8 cellular contexts compared by ENCODE assay signal in the genomic region with DNA sequence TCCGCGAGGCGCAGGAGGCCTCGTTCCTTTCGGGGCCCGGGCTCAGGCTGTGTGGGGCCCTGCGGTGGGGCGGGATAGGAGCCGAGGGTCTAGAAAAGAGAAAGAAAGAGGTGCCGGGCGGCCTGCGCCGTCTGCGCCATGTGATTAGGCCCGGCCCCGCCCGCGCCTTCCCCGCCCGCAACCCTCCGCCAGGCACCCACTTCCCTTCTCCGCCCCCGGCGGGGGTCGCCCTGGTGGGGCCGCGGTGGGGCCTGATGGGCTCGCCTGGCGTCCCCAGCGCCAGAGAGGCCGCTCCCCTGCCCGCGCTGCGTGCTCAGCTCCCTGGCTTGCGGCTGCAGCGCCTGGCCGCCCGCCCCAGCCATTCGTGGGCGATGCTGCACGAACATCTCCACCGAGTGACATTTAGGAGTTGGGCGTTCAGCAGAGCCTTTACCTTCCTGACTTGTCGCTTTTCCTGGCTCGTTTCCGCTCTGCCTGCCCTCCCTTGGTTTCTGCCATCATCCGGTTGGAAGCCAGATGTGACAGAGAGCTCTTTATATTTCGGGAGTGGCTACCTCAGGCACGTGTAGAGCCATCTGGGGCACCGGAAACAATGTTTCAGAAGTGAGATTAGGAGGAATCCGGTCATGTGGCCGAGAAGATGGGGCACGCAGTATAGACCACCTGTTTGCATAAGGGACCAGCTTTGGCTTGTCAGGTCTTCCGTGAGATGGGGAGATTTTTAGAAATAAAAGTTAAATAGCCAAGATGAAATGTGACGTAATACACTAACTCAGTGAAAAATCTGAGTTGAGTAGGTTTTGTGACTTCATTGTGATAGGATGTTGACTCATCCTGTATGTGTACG. TPM values are rescaled to one million over a fixed set of nuclear protein-coding genes. Genes with fewer than 3 reads are reported as not detected.
DNase-seq lines count a peak whose midpoint lies in the region; TF ChIP-seq lines count a peak whose summit lies in the region.

No MANE protein-coding gene starts in this region.

- H3K4me3 ChIP-seq in GM06990 (replicated peaks; ENCODE audit: low read depth, low read length), result peak overlapping the region; percentile 92
- H3K4me3 ChIP-seq in HFF-Myc (replicated peaks; ENCODE audit: low read depth, low read length), result peak overlapping the region; percentile 78
- peak overlapping the region; percentile 92 for H3K4me3 ChIP-seq in cardiac muscle cell

- TF ChIP-seq CTCF in GM06990 (IDR thresholded peaks at IDR 0.05; ENCODE audit: insufficient read depth, low read length, poor library complexity, severe bottlenecking) (no peak), HFF-Myc (IDR thresholded peaks at IDR 0.05; ENCODE audit: low read depth, low read length, missing control alignments) (no peak), cardiac muscle cell (IDR thresholded peaks at IDR 0.05; ENCODE audit: low read depth, low read length) (no peak)

- intact Hi-C loops in posterior vena cava (cut with DNase I), result no loop called here

- H3K36me3 Mint-ChIP-seq in activated naive CD8-positive, alpha-beta T cell treated with anti-CD3 and anti-CD28 coated beads for 36 hours, result peaks cover 45% of the 10 kb centered on the region

- DNase-seq in GM06990 (ENCODE audit: extremely low read depth, insufficient read length), result peak; percentile 80
- peak; percentile 81 for DNase-seq in HFF-Myc (ENCODE audit: extremely low read depth, low read depth)
- DNase-seq in MV-4-11 (lab: John Stamatoyannopoulos, UW), result peak; percentile 78
- peak; percentile 71 for DNase-seq in SKM-1 (lab: John Stamatoyannopoulos, UW; ENCODE audit: unreplicated experiment)
- peak; percentile 77 for DNase-seq in activated naive CD8-positive, alpha-beta T cell treated with anti-CD3 and anti-CD28 coated beads for 36 hours
- peak; percentile 66 to 75 for DNase-seq in cardiac muscle cell (ENCODE audit: low read depth in 1 of 2, low spot score in 1 of 2)
- DNase-seq in posterior vena cava (ENCODE audit: low spot score), result peak; percentile 89
- peak; percentile 71 for DNase-seq in ureter (ENCODE audit: low spot score)

- H3K36me3 ChIP-seq in GM06990 (ENCODE audit: control insufficient read depth, insufficient read depth, low read length) (no peaks in the 10 kb centered on the region), cardiac muscle cell (no peaks in the 10 kb centered on the region)

- H3K4me1 Mint-ChIP-seq in activated naive CD8-positive, alpha-beta T cell treated with anti-CD3 and anti-CD28 coated beads for 36 hours, result peaks cover 37% of the 10 kb centered on the region

- no peaks in the 10 kb centered on the region for H3K27me3 Mint-ChIP-seq in activated naive CD8-positive, alpha-beta T cell treated with anti-CD3 and anti-CD28 coated beads for 36 hours

- H3K27me3 ChIP-seq in GM06990 (replicated peaks; ENCODE audit: control insufficient read depth, insufficient read depth, low read length) (no peaks in the 10 kb centered on the region), cardiac muscle cell (no peaks in the 10 kb centered on the region)

- peak overlapping the region; percentile 98 for H3K27ac Mint-ChIP-seq in activated naive CD8-positive, alpha-beta T cell treated with anti-CD3 and anti-CD28 coated beads for 36 hours

- H3K9me3 ChIP-seq in cardiac muscle cell (ENCODE audit: low read depth), result no peaks in the 10 kb centered on the region

- no peaks in the 10 kb centered on the region for H3K9me3 Mint-ChIP-seq in activated naive CD8-positive, alpha-beta T cell treated with anti-CD3 and anti-CD28 coated beads for 36 hours

- peaks cover 24% of the 10 kb centered on the region for H3K4me1 ChIP-seq in cardiac muscle cell (ENCODE audit: low read depth)

- peak overlapping the region; percentile 89 for H3K4me3 Mint-ChIP-seq in activated naive CD8-positive, alpha-beta T cell treated with anti-CD3 and anti-CD28 coated beads for 36 hours

- H3K27ac ChIP-seq in cardiac muscle cell, result peak overlapping the region; percentile 67

RNA-seq across cellular contexts. Expression of gene GLS, which starts 1.1 kb away (rescaled TPM):
- total RNA-seq in activated naive CD8-positive, alpha-beta T cell treated with anti-CD3 and anti-CD28 coated beads for 36 hours, result 100 to 1,000 TPM; 192 to 201 TPM
- total RNA-seq in cardiac muscle cell (63.7 and 80.8 TPM in 2 replicates), posterior vena cava (100 to 1,000 TPM; 231 to 237 TPM), ureter (105 TPM)
- 35.2 and 45.7 TPM in 2 replicates for polyA plus RNA-seq in cardiac muscle cell

Comparison
In these comparisons a context has a peak if more than half of its experiments do, and no peak if none do; other contexts are left out.
1. Peak in every context shown above with its lines: DNase-seq, H3K4me3 ChIP-seq and H3K27ac ChIP-seq.